24 cellular contexts compared by ENCODE assay signal in the genomic region with DNA sequence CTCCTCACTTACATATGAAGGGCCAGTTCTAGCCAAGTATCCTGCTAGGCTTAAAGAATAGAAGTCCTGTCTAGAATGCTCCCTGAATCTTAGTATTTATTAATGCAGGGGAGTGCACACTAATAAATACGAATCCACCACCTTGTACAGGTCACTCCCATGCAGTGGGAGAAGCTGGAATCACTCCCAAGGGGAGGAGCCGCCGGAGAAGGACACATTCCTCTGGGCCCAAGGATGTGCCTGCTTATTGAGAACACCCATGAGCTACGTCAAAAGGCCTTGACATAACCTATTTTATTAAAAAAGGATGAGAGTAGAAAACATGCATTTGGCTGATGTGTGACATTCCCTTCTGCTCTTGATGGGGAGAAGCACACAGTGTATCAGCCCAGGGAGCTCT.
DNase-seq lines count a peak whose midpoint lies in the region; ATAC-seq and TF ChIP-seq lines count a peak whose summit lies in the region.
"Had no signal": no experiment of that assay in that cellular context is flagged by ENCODE, and none has a peak within 500 bp of the region (broad histone marks: within the 10 kb centered on the region; RNA-seq: fewer than 3 reads in every experiment).

No MANE protein-coding gene starts in this region.

- H3K4me3 Mint-ChIP-seq in T-helper 1 cell treated with Interleukin-12 subunit alpha and Interleukin-12 subunit beta and Interleukin-4 antibody, amounts not matched to agents 30 μg/mL and 1 μg/mL, for 36 hours: no peak overlapping the region
- no peak overlapping the region for H3K4me3 Mint-ChIP-seq in activated naive CD4-positive, alpha-beta T cell treated with anti-CD3 and anti-CD28 coated beads for 36 hours
- H3K4me3 Mint-ChIP-seq: CD14-positive monocyte; CD4-positive, alpha-beta T cell; CD8-positive, alpha-beta memory T cell; HFFc6 had no signal

- peaks cover 13% of the 10 kb centered on the region for H3K36me3 Mint-ChIP-seq in T-helper 1 cell treated with Interleukin-12 subunit alpha and Interleukin-12 subunit beta and Interleukin-4 antibody, amounts not matched to agents 30 μg/mL and 1 μg/mL, for 36 hours (ENCODE audit: low read depth)
- peaks cover 2% of the 10 kb centered on the region for H3K36me3 Mint-ChIP-seq in activated naive CD4-positive, alpha-beta T cell treated with anti-CD3 and anti-CD28 coated beads for 36 hours (ENCODE audit: low read depth)

- TF ChIP-seq POLR2A in ovary (IDR thresholded peaks at IDR 0.05): no peak

- CTCF ChIA-PET in activated naive CD4-positive, alpha-beta T cell treated with anti-CD3 and anti-CD28 coated beads for 36 hours (lab: Charles Lee): interaction anchor here (0.6 to 1.8 kb wide), 5 partner anchors 9 to 116 kb away, joined by 3 to 7 read pairs (median 3); no protein-coding TSS in a partner anchor

- WGBS in ovary, 3 donors: 16 to 24% (median 17%) methylated on average over 4 of the region's 4 CpGs

- peak overlapping the region; percentile 3 for H3K27ac Mint-ChIP-seq in T-helper 1 cell treated with Interleukin-12 subunit alpha and Interleukin-12 subunit beta and Interleukin-4 antibody, amounts not matched to agents 30 μg/mL and 1 μg/mL, for 36 hours
- peak overlapping the region; percentile 10 for H3K27ac Mint-ChIP-seq in activated naive CD4-positive, alpha-beta T cell treated with anti-CD3 and anti-CD28 coated beads for 36 hours
- H3K27ac Mint-ChIP-seq: HFFc6 had no signal

- no peaks in the 10 kb centered on the region for H3K27me3 Mint-ChIP-seq in T-helper 1 cell treated with Interleukin-12 subunit alpha and Interleukin-12 subunit beta and Interleukin-4 antibody, amounts not matched to agents 30 μg/mL and 1 μg/mL, for 36 hours (ENCODE audit: low read depth)
- no peaks in the 10 kb centered on the region for H3K27me3 Mint-ChIP-seq in activated naive CD4-positive, alpha-beta T cell treated with anti-CD3 and anti-CD28 coated beads for 36 hours (ENCODE audit: low read depth)
- H3K27me3 Mint-ChIP-seq: CD4-positive, alpha-beta T cell had no signal

- H3K9me3 Mint-ChIP-seq in T-helper 1 cell treated with Interleukin-12 subunit alpha and Interleukin-12 subunit beta and Interleukin-4 antibody, amounts not matched to agents 30 μg/mL and 1 μg/mL, for 36 hours: peaks cover 4% of the 10 kb centered on the region
- no peaks in the 10 kb centered on the region for H3K9me3 Mint-ChIP-seq in activated naive CD4-positive, alpha-beta T cell treated with anti-CD3 and anti-CD28 coated beads for 36 hours
- H3K9me3 Mint-ChIP-seq: CD14-positive monocyte; CD8-positive, alpha-beta memory T cell; HFFc6 had no signal

- no peak for DNase-seq in T-helper 1 cell
- DNase-seq in activated naive CD4-positive, alpha-beta T cell treated with anti-CD3 and anti-CD28 coated beads for 36 hours: no peak
- DNase-seq in activated naive CD4-positive, alpha-beta T cell treated with anti-CD3 and anti-CD28 coated beads, Interleukin-2, amount 50 U/mL, for 16 hours: no peak
- peak; percentile 42 to 80 (median 68) for DNase-seq in ovary
- no peak for DNase-seq in 8988T
- DNase-seq: ACHN; AML-193; BE2C; CD4-positive, alpha-beta T cell; CD8-positive, alpha-beta memory T cell; DMS 273 treated with DMSO at 0.1 percent for 48 hours; DMS79; EL; GDM1; GOT3; HFFc6 had no signal

- no peaks in the 10 kb centered on the region for H3K9me3 ChIP-seq in ovary
- H3K9me3 ChIP-seq: A549; BE2C; BLaER1 treated with 17β-estradiol and CSF1 and Interleukin-3, amounts not matched to agents 10 nM and 100 nM; HAP-1 had no signal

- no peaks in the 10 kb centered on the region for H3K36me3 ChIP-seq in ovary
- H3K36me3 ChIP-seq: BE2C had no signal

- H3K4me1 Mint-ChIP-seq in T-helper 1 cell treated with Interleukin-12 subunit alpha and Interleukin-12 subunit beta and Interleukin-4 antibody, amounts not matched to agents 30 μg/mL and 1 μg/mL, for 36 hours (ENCODE audit: low read depth): peaks cover 27% of the 10 kb centered on the region
- H3K4me1 Mint-ChIP-seq in activated naive CD4-positive, alpha-beta T cell treated with anti-CD3 and anti-CD28 coated beads for 36 hours (ENCODE audit: low read depth): peaks cover 47% of the 10 kb centered on the region

- no peak for TF ChIP-seq EP300 in ovary (IDR thresholded peaks at IDR 0.05)

- peaks cover 3% of the 10 kb centered on the region for H3K4me1 ChIP-seq in ovary (ENCODE audit: insufficient read depth)
- H3K4me1 ChIP-seq: BE2C had no signal

- no peak for TF ChIP-seq CTCF in ovary (IDR thresholded peaks at IDR 0.05)

- H3K27me3 ChIP-seq in ovary: no peaks in the 10 kb centered on the region
- H3K27me3 ChIP-seq: BE2C; BLaER1 treated with 17β-estradiol and CSF1 and Interleukin-3, amounts not matched to agents 10 nM and 100 nM had no signal

- no peak overlapping the region for H3K4me3 ChIP-seq in ovary
- H3K4me3 ChIP-seq: A549; BLaER1 treated with 17β-estradiol and CSF1 and Interleukin-3, amounts not matched to agents 10 nM and 100 nM; GM12878; HAP-1 had no signal

- ATAC-seq in HG03159 (IDR thresholded peaks at IDR 0.05; ENCODE audit: unreplicated experiment): no peak
- ATAC-seq: A549, GM12878 had no signal

- intact Hi-C loops in activated naive CD4-positive, alpha-beta T cell treated with anti-CD3 and anti-CD28 coated beads for 36 hours (cut with micrococcal nuclease): loop anchor here (2.0 to 5.0 kb wide), 2 partner anchors 75 to 76 kb away; no protein-coding TSS in a partner anchor
- intact Hi-C loops in ovary (cut with DNase I): loop anchor here in 3 of 4 donors (5.0 to 10.0 kb wide), 3 partner anchors 82 to 240 kb away; no protein-coding TSS in a partner anchor

- no peak overlapping the region for H3K27ac ChIP-seq in ovary
- H3K27ac ChIP-seq: 22Rv1; A549; BLaER1 treated with 17β-estradiol and CSF1 and Interleukin-3, amounts not matched to agents 10 nM and 100 nM had no signal

Comparison
In these comparisons a context has a peak if more than half of its experiments do, and no peak if none do; other contexts are left out.
1. DNase-seq: peak in ovary (5 of 5); none in T-helper 1 cell (0 of 5), activated naive CD4-positive, alpha-beta T cell treated with anti-CD3 and anti-CD28 coated beads for 36 hours (single experiment), activated naive CD4-positive, alpha-beta T cell treated with anti-CD3 and anti-CD28 coated beads, Interleukin-2, amount 50 U/mL, for 16 hours (single experiment) and 8988T (single experiment).